ENCODE assay signal across 1 cellular context in genomic region chr2:219177594-219178376, GRCh38.
A peak's percentile ranks its signal among the peaks of the same experiment; 100 is the strongest.
TF ChIP-seq lines count a peak whose summit lies in the region.

TSS of gene RETREG2 (plus strand) at chr2:219178275. CDS start at chr2:219178353, 78 bp downstream.

TF ChIP-seq in HepG2, 621 proteins besides CTCF, POLR2A, EP300 and RAD21 (continued from another document and continues in another):
- TF ChIP-seq KIAA2018 (CRISPR knock-in tag; IDR thresholded peaks at IDR 0.05; ENCODE audit: borderline replicate concordance) (peak; percentile 90), ZNF264 (CRISPR knock-in tag; IDR thresholded peaks at IDR 0.05) (0 out of 2 replicates have a peak, but pooled peaks have one; percentile 62), ZNF569 (CRISPR knock-in tag; IDR thresholded peaks at IDR 0.05; ENCODE audit: borderline replicate concordance) (peak; percentile 95), MAZ (IDR thresholded peaks at IDR 0.05; ENCODE audit: borderline replicate concordance, low read depth, low read length) (peak; percentile 87), MAZ (CRISPR knock-in tag; IDR thresholded peaks at IDR 0.05; ENCODE audit: low read depth) (peak; percentile 94; the same call in 1 of the 2 replicates), KLF9 (CRISPR knock-in tag; IDR thresholded peaks at IDR 0.05; ENCODE audit: low read depth) (no peak), HHEX (CRISPR knock-in tag; IDR thresholded peaks at IDR 0.05) (no peak), ZKSCAN5 (CRISPR knock-in tag; IDR thresholded peaks at IDR 0.05) (no peak; the same call in 1 of the 2 replicates), PRMT3 (CRISPR knock-in tag; IDR thresholded peaks at IDR 0.05; ENCODE audit: borderline replicate concordance, low read depth) (peak; percentile 85; the same call in 1 of the 2 replicates), CREB3 (CRISPR knock-in tag; IDR thresholded peaks at IDR 0.05) (0 out of 2 replicates have a peak, but pooled peaks have one; percentile 58), NFKB2 (CRISPR knock-in tag; IDR thresholded peaks at IDR 0.05; ENCODE audit: borderline replicate concordance) (peak; percentile 76; the same call in 1 of the 2 replicates), ZNF143 (CRISPR knock-in tag; IDR thresholded peaks at IDR 0.05) (peak; percentile 35; the same call in 1 of the 2 replicates), ZNF83 (CRISPR knock-in tag; IDR thresholded peaks at IDR 0.05; ENCODE audit: borderline replicate concordance) (0 out of 2 replicates have a peak, but pooled peaks have one; percentile 70), CERS6 (CRISPR knock-in tag; IDR thresholded peaks at IDR 0.05) (no peak), ZNF704 (CRISPR knock-in tag; IDR thresholded peaks at IDR 0.05; ENCODE audit: borderline replicate concordance) (peak; percentile 81; the same call in 1 of the 2 replicates), PHB2 (IDR thresholded peaks at IDR 0.05; ENCODE audit: partially characterized antibody) (no peak), ZMYM3 (CRISPR knock-in tag; IDR thresholded peaks at IDR 0.05) (no peak), ZBTB43 (CRISPR knock-in tag; conservative IDR thresholded peaks at IDR 0.05) (0 out of 2 replicates have a peak, but pooled peaks have one; percentile 20), TARDBP (CRISPR knock-in tag; IDR thresholded peaks at IDR 0.05) (no peak), FOXA1 (IDR thresholded peaks at IDR 0.05) (no peak), FOXA1 (CRISPR knock-in tag; IDR thresholded peaks at IDR 0.05) (peak; percentile 92), ZFP36L2 (CRISPR knock-in tag; IDR thresholded peaks at IDR 0.05) (no peak), TBP (CRISPR knock-in tag; IDR thresholded peaks at IDR 0.05) (no peak), AHR (CRISPR knock-in tag; IDR thresholded peaks at IDR 0.05) (no peak), ZBTB2 (CRISPR knock-in tag; IDR thresholded peaks at IDR 0.05; ENCODE audit: low read depth) (peak; percentile 80; the same call in 1 of the 2 replicates), ZNF276 (CRISPR knock-in tag; IDR thresholded peaks at IDR 0.05; ENCODE audit: low read depth) (0 out of 2 replicates have a peak, but pooled peaks have one; percentile 60), ZNF30 (CRISPR knock-in tag; IDR thresholded peaks at IDR 0.05) (no peak), ISL2 (CRISPR knock-in tag; IDR thresholded peaks at IDR 0.05) (no peak), ZC3H4 (CRISPR knock-in tag; IDR thresholded peaks at IDR 0.05; ENCODE audit: borderline replicate concordance) (peak; percentile 93), RFX1 (IDR thresholded peaks at IDR 0.05) (no peak), SUZ12 (IDR thresholded peaks at IDR 0.05; ENCODE audit: low read depth, low read length) (no peak), ZBTB39 (CRISPR knock-in tag; IDR thresholded peaks at IDR 0.05) (no peak), TFDP1 (CRISPR knock-in tag; IDR thresholded peaks at IDR 0.05; ENCODE audit: borderline replicate concordance) (0 out of 2 replicates have a peak, but pooled peaks have one; percentile 26), ATM (IDR thresholded peaks at IDR 0.05; ENCODE audit: borderline replicate concordance) (no peak), ZBTB7A (CRISPR knock-in tag; IDR thresholded peaks at IDR 0.05) (peak; percentile 71; the same call in 1 of the 2 replicates), ZNF720 (CRISPR knock-in tag; IDR thresholded peaks at IDR 0.05) (no peak), ZZZ3 (CRISPR knock-in tag; IDR thresholded peaks at IDR 0.05; ENCODE audit: borderline replicate concordance) (peak; percentile 78), ATF5 (CRISPR knock-in tag; IDR thresholded peaks at IDR 0.05; ENCODE audit: low read depth) (peak; percentile 95), IRF1 (CRISPR knock-in tag; IDR thresholded peaks at IDR 0.05; ENCODE audit: low read depth) (0 out of 2 replicates have a peak, but pooled peaks have one; percentile 59)
